8 cellular contexts compared by ENCODE assay signal in the genomic region with DNA sequence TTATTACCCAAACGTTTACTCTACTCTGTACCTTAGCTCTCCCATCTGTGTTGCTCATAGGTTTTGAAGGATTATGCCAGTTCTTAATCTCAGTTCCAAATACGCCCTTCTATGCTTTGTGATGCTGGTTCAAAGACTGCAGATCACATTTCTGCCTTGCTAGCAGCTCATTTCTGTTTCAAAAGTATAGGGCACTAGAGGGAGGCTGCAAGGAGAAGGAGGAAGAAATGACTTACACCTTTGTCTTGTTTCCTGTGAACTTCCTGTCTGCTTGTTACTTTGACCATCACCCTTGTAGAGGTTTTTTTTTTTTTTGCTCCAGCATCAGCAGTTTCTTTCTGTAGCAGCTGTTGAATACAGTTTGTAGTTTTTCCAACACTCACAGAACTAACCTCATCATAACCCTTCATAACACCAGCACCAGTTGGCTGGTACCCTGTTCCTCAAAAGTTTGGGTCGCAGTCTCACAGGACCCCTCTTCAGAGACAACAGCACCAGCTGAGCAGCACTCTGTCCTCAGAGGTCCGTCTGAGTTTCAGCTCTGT. TPM values are rescaled to one million over a fixed set of nuclear protein-coding genes. Genes with fewer than 3 reads are reported as not detected.
DNase-seq lines count a peak whose midpoint lies in the region; ATAC-seq and TF ChIP-seq lines count a peak whose summit lies in the region.

No MANE protein-coding gene starts in this region.

- DNase-seq in CD4-positive, alpha-beta memory T cell = peak; percentile 35 to 40 (median 37)
- no peak for DNase-seq in stimulated activated naive CD8-positive, alpha-beta T cell treated with anti-CD3 and anti-CD28 coated beads, Interleukin-15, amount 100 ng/mL, for 72 hours
- DNase-seq in foreskin keratinocyte = no peak
- no peak for DNase-seq in NCI-H146 treated with DMSO at 0.1 percent for 48 hours (lab: John Stamatoyannopoulos, UW; ENCODE audit: unreplicated experiment)
- DNase-seq in cerebellar cortex (ENCODE audit: low spot score) = no peak

- H3K4me3 ChIP-seq in CD4-positive, alpha-beta memory T cell (ENCODE audit: low read length in 2 of 2) = peak overlapping the region in 1 of 2 donors; percentile 34

- POLR2A ChIA-PET in CD4-positive, alpha-beta memory T cell (lab: Charles Lee; ENCODE audit: partially characterized antibody) = interaction anchor here (0.7 to 1.4 kb wide), 5 partner anchors 14 to 137 kb away, joined by 4 to 18 read pairs (median 5); a partner anchor contains a TSS

- no peaks in the 10 kb centered on the region for H3K9me3 ChIP-seq in CD4-positive, alpha-beta memory T cell (ENCODE audit: control insufficient read depth in 1 of 2, low read length in 2 of 2)

- no peaks in the 10 kb centered on the region for H3K9me3 Mint-ChIP-seq in CD4-positive, alpha-beta memory T cell
- H3K9me3 Mint-ChIP-seq in activated naive CD8-positive, alpha-beta T cell (ENCODE audit: low read depth) = no peaks in the 10 kb centered on the region
- H3K9me3 Mint-ChIP-seq in stimulated activated naive CD8-positive, alpha-beta T cell treated with anti-CD3 and anti-CD28 coated beads, Interleukin-15, amount 100 ng/mL, for 72 hours = no peaks in the 10 kb centered on the region

- peak; percentile 89 for ATAC-seq in GM19351 (IDR thresholded peaks at IDR 0.05; ENCODE audit: unreplicated experiment)
- peak; percentile 91 for ATAC-seq in HG03196 (IDR thresholded peaks at IDR 0.05; ENCODE audit: unreplicated experiment)
- ATAC-seq in stimulated activated naive CD8-positive, alpha-beta T cell treated with anti-CD3 and anti-CD28 coated beads, Interleukin-15, amount 100 ng/mL, for 72 hours = peak; percentile 82
- no peak for ATAC-seq in foreskin keratinocyte

- H3K27ac ChIP-seq in CD4-positive, alpha-beta memory T cell (ENCODE audit: low read depth, low read length) = peak overlapping the region; percentile 43
- H3K27ac ChIP-seq in foreskin keratinocyte = no peak overlapping the region

- intact Hi-C loops in CD4-positive, alpha-beta memory T cell (cut with micrococcal nuclease) = loop anchor here (1.0 kb wide), 2 partner anchors 15 to 95 kb away; no protein-coding TSS in a partner anchor

- CTCF ChIA-PET in CD4-positive, alpha-beta memory T cell (lab: Charles Lee; ENCODE audit: partially characterized antibody) = interaction anchor here (0.6 to 2.7 kb wide), 9 partner anchors 9 to 265 kb away, joined by 3 to 11 read pairs (median 4); a partner anchor contains a TSS

- H3K4me1 ChIP-seq in CD4-positive, alpha-beta memory T cell (ENCODE audit: insufficient read depth, low read length) = peaks cover 70% of the 10 kb centered on the region
- peaks cover 24% of the 10 kb centered on the region for H3K4me1 ChIP-seq in foreskin keratinocyte

- H3K27ac Mint-ChIP-seq in CD4-positive, alpha-beta memory T cell = peak overlapping the region; percentile 65 to 94 (median 76)
- H3K27ac Mint-ChIP-seq in activated naive CD8-positive, alpha-beta T cell = peak overlapping the region; percentile 79
- peak overlapping the region; percentile 43 to 68 for H3K27ac Mint-ChIP-seq in stimulated activated naive CD8-positive, alpha-beta T cell treated with anti-CD3 and anti-CD28 coated beads, Interleukin-15, amount 100 ng/mL, for 72 hours

- TF ChIP-seq CTCF in foreskin keratinocyte (conservative IDR thresholded peaks at IDR 0.05) = no peak

- H3K27me3 Mint-ChIP-seq in CD4-positive, alpha-beta memory T cell = no peaks in the 10 kb centered on the region
- no peaks in the 10 kb centered on the region for H3K27me3 Mint-ChIP-seq in activated naive CD8-positive, alpha-beta T cell
- no peaks in the 10 kb centered on the region for H3K27me3 Mint-ChIP-seq in stimulated activated naive CD8-positive, alpha-beta T cell treated with anti-CD3 and anti-CD28 coated beads, Interleukin-15, amount 100 ng/mL, for 72 hours

- H3K4me3 Mint-ChIP-seq in CD4-positive, alpha-beta memory T cell = peak overlapping the region; percentile 57 to 89 (median 76)
- H3K4me3 Mint-ChIP-seq in activated naive CD8-positive, alpha-beta T cell = peak overlapping the region; percentile 57
- H3K4me3 Mint-ChIP-seq in stimulated activated naive CD8-positive, alpha-beta T cell treated with anti-CD3 and anti-CD28 coated beads, Interleukin-15, amount 100 ng/mL, for 72 hours = peak overlapping the region; percentile 66 to 74

- peaks cover 0 to 3% of the 10 kb centered on the region in 2 donors for H3K36me3 Mint-ChIP-seq in CD4-positive, alpha-beta memory T cell
- no peaks in the 10 kb centered on the region for H3K36me3 Mint-ChIP-seq in activated naive CD8-positive, alpha-beta T cell

- H3K4me1 Mint-ChIP-seq in CD4-positive, alpha-beta memory T cell = peaks cover 52 to 79% (median 65%) of the 10 kb centered on the region in 4 donors
- peaks cover 79% of the 10 kb centered on the region for H3K4me1 Mint-ChIP-seq in activated naive CD8-positive, alpha-beta T cell (ENCODE audit: low read depth)
- peaks cover 74% of the 10 kb centered on the region for H3K4me1 Mint-ChIP-seq in stimulated activated naive CD8-positive, alpha-beta T cell treated with anti-CD3 and anti-CD28 coated beads, Interleukin-15, amount 100 ng/mL, for 72 hours

- H3K36me3 ChIP-seq in CD4-positive, alpha-beta memory T cell (ENCODE audit: insufficient read depth, low read length) = no peaks in the 10 kb centered on the region

- no peaks in the 10 kb centered on the region for H3K27me3 ChIP-seq in CD4-positive, alpha-beta memory T cell (ENCODE audit: insufficient read depth, low read length)
- H3K27me3 ChIP-seq in foreskin keratinocyte = no peaks in the 10 kb centered on the region

RNA-seq across cellular contexts. Expression of a gene that starts 16.5 kb away (rescaled TPM):
- 10 to 100 TPM; 30.9 to 31.1 TPM for total RNA-seq in CD4-positive, alpha-beta memory T cell
- polyA plus RNA-seq in CD4-positive, alpha-beta memory T cell = 10 to 100 TPM in 1 of 2 donors, 1 to 10 TPM in 1; 1.6 to 14.3 TPM
- total RNA-seq in foreskin keratinocyte = 59.3 and 64.3 TPM in 2 replicates
- polyA plus RNA-seq in foreskin keratinocyte = 10.5 and 11.1 TPM in 2 replicates

Comparison
In these comparisons a context has a peak if more than half of its experiments do, and no peak if none do; other contexts are left out.
1. DNase-seq: peak in CD4-positive, alpha-beta memory T cell (5 of 5); none in stimulated activated naive CD8-positive, alpha-beta T cell treated with anti-CD3 and anti-CD28 coated beads, Interleukin-15, amount 100 ng/mL, for 72 hours (0 of 2), foreskin keratinocyte (0 of 2), NCI-H146 treated with DMSO at 0.1 percent for 48 hours (single experiment) and cerebellar cortex (single experiment).
2. Peak in every context shown above with its lines, with median percentiles within 50 percentile points of each other: H3K27ac Mint-ChIP-seq and H3K4me3 Mint-ChIP-seq.